ENCODE assay signal across 23 cellular contexts in the genomic region with DNA sequence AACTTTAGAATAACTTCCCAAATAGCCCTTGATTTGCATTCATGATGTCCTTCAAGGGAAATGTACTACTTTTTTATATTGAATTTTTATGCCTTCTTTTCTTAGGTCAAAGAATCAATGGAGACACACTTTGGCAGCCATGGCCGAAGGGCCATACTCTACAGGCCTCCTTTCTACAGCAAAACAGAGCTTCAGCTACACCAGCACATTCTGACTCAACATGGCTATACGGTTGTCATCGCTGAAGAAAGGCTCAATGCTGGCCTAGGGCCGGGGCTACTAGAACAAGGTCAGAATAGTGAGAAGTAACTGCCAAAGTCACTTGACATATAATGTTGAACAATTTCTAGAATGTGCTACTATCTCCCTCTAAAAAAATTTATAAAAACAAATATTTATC. TPM values are rescaled to one million over a fixed set of nuclear protein-coding genes. Genes with fewer than 3 reads are reported as not detected.
DNase-seq lines count a peak whose midpoint lies in the region; ATAC-seq and TF ChIP-seq lines count a peak whose summit lies in the region.
"Had no signal": no experiment of that assay in that cellular context is flagged by ENCODE, and none has a peak within 500 bp of the region (broad histone marks: within the 10 kb centered on the region; RNA-seq: fewer than 3 reads in every experiment).

No MANE protein-coding gene starts in this region.

- no peak for ATAC-seq in Right ventricle myocardium superior (ENCODE audit: poor library complexity)
- no peak for ATAC-seq in gastrocnemius medialis
- ATAC-seq in lower lobe of right lung = no peak
- no peak for ATAC-seq in GM18517 (IDR thresholded peaks at IDR 0.05; ENCODE audit: unreplicated experiment)
- no peak for ATAC-seq in esophagus mucosa
- ATAC-seq: PC-3 had no signal

- H3K4me3 ChIP-seq in right atrium auricular region (no peak overlapping the region), gastrocnemius medialis (no peak overlapping the region), lower lobe of right lung (no peak overlapping the region)
- H3K4me3 ChIP-seq: BLaER1, MG63 had no signal

- H3K27ac Mint-ChIP-seq in dendritic cell treated with granulocyte-macrophage colony-stimulating factor and Interleukin-4, amounts not matched to agents 40 ng/mL and 50 ng/mL, for 4 days = peak overlapping the region; percentile 14

- no peak for DNase-seq in right atrium auricular region (ENCODE audit: low spot score)
- no peak for DNase-seq in Right ventricle myocardium superior
- no peak for DNase-seq in gastrocnemius medialis
- no peak for DNase-seq in lower lobe of right lung
- DNase-seq: CD4-positive, CD25-positive, alpha-beta regulatory T cell; DMS153; DND-41; H7; KG1; MG63; NCI-H1105 treated with DMSO at 0.1 percent for 48 hours; NCI-H2029 treated with DMSO at 0.1 percent for 48 hours; NCI-H446 treated with DMSO at 0.1 percent for 48 hours; NCI-H526; NCI-H82; NK-92 treated with Interleukin-12 subunit alpha and Interleukin-12 subunit beta, amount 100 ng/mL, for 24 hours; PC-3; SHP77 had no signal

- peaks cover 37% of the 10 kb centered on the region for H3K4me1 Mint-ChIP-seq in dendritic cell treated with granulocyte-macrophage colony-stimulating factor and Interleukin-4, amounts not matched to agents 40 ng/mL and 50 ng/mL, for 4 days (ENCODE audit: low read depth)
- H3K4me1 Mint-ChIP-seq: CD4-positive, CD25-positive, alpha-beta regulatory T cell had no signal

- H3K4me1 ChIP-seq in right atrium auricular region (peaks cover 0 to 49% of the 10 kb centered on the region in 2 donors), gastrocnemius medialis (peaks cover 79 to 83% of the 10 kb centered on the region in 2 donors), lower lobe of right lung (peaks cover 7% of the 10 kb centered on the region)
- H3K4me1 ChIP-seq: BLaER1 had no signal

- H3K36me3 ChIP-seq in right atrium auricular region (peaks cover 8% of the 10 kb centered on the region), gastrocnemius medialis (peaks cover 0 to 10% of the 10 kb centered on the region in 2 donors), lower lobe of right lung (no peaks in the 10 kb centered on the region)
- H3K36me3 ChIP-seq: BLaER1 had no signal

- H3K9me3 ChIP-seq in right atrium auricular region = no peaks in the 10 kb centered on the region
- H3K9me3 ChIP-seq in gastrocnemius medialis = no peaks in the 10 kb centered on the region
- no peaks in the 10 kb centered on the region for H3K9me3 ChIP-seq in lower lobe of right lung
- H3K9me3 ChIP-seq: BLaER1, MG63 had no signal

- H3K27me3 ChIP-seq in right atrium auricular region (no peaks in the 10 kb centered on the region), gastrocnemius medialis (no peaks in the 10 kb centered on the region), lower lobe of right lung (ENCODE audit: low read depth) (no peaks in the 10 kb centered on the region)
- H3K27me3 ChIP-seq: BLaER1, MG63 had no signal

- H3K27ac ChIP-seq in right atrium auricular region = peak overlapping the region; percentile 22 to 52
- H3K27ac ChIP-seq in gastrocnemius medialis = peak overlapping the region; percentile 72 to 98 (median 94)
- H3K27ac ChIP-seq in lower lobe of right lung = no peak overlapping the region
- H3K27ac ChIP-seq: BLaER1 had no signal

- in situ Hi-C loops in gastrocnemius medialis (cut with MboI; ENCODE audit: low sequenced_read_pairs in 4 of 4) = no loop called here

- no peaks in the 10 kb centered on the region for H3K36me3 Mint-ChIP-seq in dendritic cell treated with granulocyte-macrophage colony-stimulating factor and Interleukin-4, amounts not matched to agents 40 ng/mL and 50 ng/mL, for 4 days (ENCODE audit: low read depth)
- H3K36me3 Mint-ChIP-seq: CD4-positive, CD25-positive, alpha-beta regulatory T cell had no signal

- intact Hi-C loops in Right ventricle myocardium superior (cut with DNase I) = no loop called here
- intact Hi-C loops in dendritic cell treated with granulocyte-macrophage colony-stimulating factor and Interleukin-4, amounts not matched to agents 40 ng/mL and 50 ng/mL, for 4 days (cut with micrococcal nuclease) = no loop called here
- intact Hi-C loops in gastrocnemius medialis (cut with DNase I; ENCODE audit: low total_unique reads) = no loop called here
- intact Hi-C loops in lower lobe of right lung (cut with DNase I) = no loop called here

- H3K9me3 Mint-ChIP-seq in dendritic cell treated with granulocyte-macrophage colony-stimulating factor and Interleukin-4, amounts not matched to agents 40 ng/mL and 50 ng/mL, for 4 days = no peaks in the 10 kb centered on the region
- H3K9me3 Mint-ChIP-seq: CD4-positive, CD25-positive, alpha-beta regulatory T cell had no signal

- TF ChIP-seq POLR2A in gastrocnemius medialis (IDR thresholded peaks at IDR 0.05) = no peak

- H3K4me3 Mint-ChIP-seq in dendritic cell treated with granulocyte-macrophage colony-stimulating factor and Interleukin-4, amounts not matched to agents 40 ng/mL and 50 ng/mL, for 4 days = no peak overlapping the region

- no peak for TF ChIP-seq CTCF in right atrium auricular region (IDR thresholded peaks at IDR 0.05)
- no peak for TF ChIP-seq CTCF in gastrocnemius medialis (IDR thresholded peaks at IDR 0.05 in 4 of 5, conservative IDR thresholded peaks at IDR 0.05 in 1 of 5)
- no peak for TF ChIP-seq CTCF in lower lobe of right lung (IDR thresholded peaks at IDR 0.05)

- H3K27me3 Mint-ChIP-seq in dendritic cell treated with granulocyte-macrophage colony-stimulating factor and Interleukin-4, amounts not matched to agents 40 ng/mL and 50 ng/mL, for 4 days = no peaks in the 10 kb centered on the region

RNA-seq across cellular contexts. Expression of a gene that starts 27.0 kb away (rescaled TPM):
- total RNA-seq in right atrium auricular region (10 to 100 TPM; 13.8 to 19.0 TPM), Right ventricle myocardium superior (26.2 TPM), gastrocnemius medialis (10 to 100 TPM in 3 of 4 donors, 1 to 10 TPM in 1; 4.8 to 35.5 (median 34.1) TPM), lower lobe of right lung (38.6 TPM), esophagus mucosa (0.76 TPM)
- total RNA-seq: H7, HT-29 had no signal
